Comparison of ENCODE assay signal across 2 cellular contexts in genomic region chr9:112013261-112013660, GRCh38.
TF ChIP-seq lines count a peak whose summit lies in the region.

No MANE protein-coding gene starts in this region.

TF ChIP-seq in HCT116, 20 proteins besides CTCF, POLR2A, EP300 and RAD21 (continued from another document):
- TF ChIP-seq TCF7L2 (IDR thresholded peaks at IDR 0.05; ENCODE audit: borderline replicate concordance, extremely low read depth, insufficient read depth, insufficient read length) (no peak), JUND (IDR thresholded peaks at IDR 0.05) (no peak), SP1 (IDR thresholded peaks at IDR 0.05; ENCODE audit: low read depth) (no peak), POLR2AphosphoS5 (IDR thresholded peaks at IDR 0.05; ENCODE audit: low read depth, low read length) (no peak), CEBPB (IDR thresholded peaks at IDR 0.05; ENCODE audit: low read depth) (no peak), ZNF274 (IDR thresholded peaks at IDR 0.05; ENCODE audit: low read depth, low read length) (no peak), ZBTB33 (IDR thresholded peaks at IDR 0.05; ENCODE audit: extremely low read depth, insufficient replicate concordance, low read length) (no peak), REST (IDR thresholded peaks at IDR 0.05; ENCODE audit: low read depth) (no peak), ATF3 (IDR thresholded peaks at IDR 0.05) (no peak), EGR1 (IDR thresholded peaks at IDR 0.05; ENCODE audit: low read depth) (no peak), MAX (IDR thresholded peaks at IDR 0.05) (no peak), EZH2phosphoT487 (IDR thresholded peaks at IDR 0.05; ENCODE audit: borderline replicate concordance) (no peak), ZFX (IDR thresholded peaks at IDR 0.05) (no peak), EZH2 (IDR thresholded peaks at IDR 0.05) (no peak), CBX3 (IDR thresholded peaks at IDR 0.05; ENCODE audit: low read depth) (no peak)

TF ChIP-seq in GM23338, 12 proteins besides CTCF, POLR2A, EP300 and RAD21 (continued from another document):
- TF ChIP-seq REST (IDR thresholded peaks at IDR 0.05; ENCODE audit: unreplicated experiment) (no peak), STAT1 (IDR thresholded peaks at IDR 0.05; ENCODE audit: unreplicated experiment) (no peak), EZH2 (IDR thresholded peaks at IDR 0.05; ENCODE audit: low read depth, unreplicated experiment) (no peak), ETS1 (IDR thresholded peaks at IDR 0.05) (no peak), ZNF114 (CRISPR knock-in tag; IDR thresholded peaks at IDR 0.05) (no peak), ZNF462 (CRISPR knock-in tag; IDR thresholded peaks at IDR 0.05) (no peak), JUNB (IDR thresholded peaks at IDR 0.05; ENCODE audit: unreplicated experiment) (no peak), EZH2phosphoT487 (IDR thresholded peaks at IDR 0.05; ENCODE audit: unreplicated experiment) (no peak)
TF ChIP-seq in GM23338: peak in this region for 0.
